Comparison of ENCODE assay signal across 18 cellular contexts in the genomic region with DNA sequence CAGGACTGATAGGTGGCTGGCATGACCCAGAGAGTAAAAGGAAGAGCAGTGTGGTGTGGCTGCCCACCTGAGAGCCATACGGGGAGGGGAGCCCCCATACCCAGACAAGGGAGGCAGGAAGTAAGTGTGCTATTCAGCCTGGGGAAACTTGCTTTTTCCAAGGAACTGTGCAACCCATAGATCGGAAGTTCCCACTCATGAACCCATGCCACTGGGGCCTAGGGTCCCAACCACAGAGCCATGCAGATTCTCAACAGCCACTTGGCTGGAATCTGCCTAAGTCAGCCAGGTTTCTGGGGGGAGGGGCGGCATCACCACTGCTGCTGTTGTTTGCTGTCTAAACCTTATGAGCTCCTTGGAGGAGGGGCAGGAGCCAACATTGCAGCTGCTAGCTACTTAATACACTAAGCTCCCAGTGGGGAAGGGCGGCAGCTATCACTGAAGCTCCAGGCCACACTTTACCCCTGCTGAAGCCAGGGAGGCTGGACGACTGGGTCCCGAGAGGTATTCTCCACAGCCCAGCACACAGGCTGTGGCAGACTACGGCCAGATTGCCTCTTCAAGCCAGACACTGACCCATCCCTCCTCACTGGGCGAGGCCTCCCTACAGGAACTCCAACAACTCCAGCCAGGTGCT.
DNase-seq lines count a peak whose midpoint lies in the region; ATAC-seq and TF ChIP-seq lines count a peak whose summit lies in the region.
"Had no signal": no experiment of that assay in that cellular context is flagged by ENCODE, and none has a peak within 500 bp of the region (broad histone marks: within the 10 kb centered on the region; RNA-seq: fewer than 3 reads in every experiment).

No MANE protein-coding gene starts in this region.

- intact Hi-C loops in Right ventricle myocardium inferior (cut with DNase I) = no loop called here
- intact Hi-C loops in Right ventricle myocardium superior (cut with DNase I) = no loop called here

- H3K9me3 ChIP-seq in WERI-Rb-1 (ENCODE audit: severe bottlenecking) = peaks cover 7% of the 10 kb centered on the region
- H3K9me3 ChIP-seq: upper lobe of left lung had no signal

- peak overlapping the region; percentile 85 for H3K27ac ChIP-seq in WERI-Rb-1
- H3K27ac ChIP-seq: epithelial cell of prostate, parathyroid adenoma, upper lobe of left lung had no signal

- no peaks in the 10 kb centered on the region for H3K27me3 ChIP-seq in WERI-Rb-1 (ENCODE audit: insufficient read depth, low read depth, severe bottlenecking)
- H3K27me3 ChIP-seq: upper lobe of left lung had no signal

- no peak overlapping the region for H3K4me3 ChIP-seq in WERI-Rb-1 (ENCODE audit: low read depth, low read length)
- H3K4me3 ChIP-seq: upper lobe of left lung had no signal

- no peak for TF ChIP-seq CTCF in WERI-Rb-1 (IDR thresholded peaks at IDR 0.05; ENCODE audit: low read depth, low read length)

- DNase-seq in Right ventricle myocardium inferior (ENCODE audit: missing footprints) = peak; percentile 32
- no peak for DNase-seq in Right ventricle myocardium superior
- DNase-seq in WERI-Rb-1 = peak; percentile 98
- DNase-seq in iPS-NIHi7 (ENCODE audit: extremely low spot score) = peak; percentile 69
- no peak for DNase-seq in NCI-H345 (lab: John Stamatoyannopoulos, UW)
- DNase-seq: ACHN; activated CD8-positive, alpha-beta memory T cell treated with anti-CD3 and anti-CD28 coated beads for 24 hours; anterior cingulate cortex; CD8-positive, alpha-beta T cell; NCI-H1417 treated with DMSO at 0.1 percent for 48 hours; upper lobe of left lung had no signal

- no peak for ATAC-seq in Right ventricle myocardium inferior
- no peak for ATAC-seq in Right ventricle myocardium superior (ENCODE audit: poor library complexity)
- no peak for ATAC-seq in HG02588 (IDR thresholded peaks at IDR 0.05; ENCODE audit: unreplicated experiment)
- no peak for ATAC-seq in HG02571 (IDR thresholded peaks at IDR 0.05; ENCODE audit: unreplicated experiment)
- ATAC-seq in GM21528 (IDR thresholded peaks at IDR 0.05; ENCODE audit: low FRiP score, unreplicated experiment) = no peak
- ATAC-seq: activated T-helper 17 cell treated with anti-CD3 and anti-CD28 coated beads, Interleukin-2, amount 50 U/mL, for 72 hours; CD8-positive, alpha-beta T cell; stimulated activated memory B cell treated with anti-CD40 and anti-IgM and Interleukin-4, amounts not matched to agents 10 μg/mL and 1 μg/mL and 100 μg/mL, for 72 hours had no signal

- H3K36me3 ChIP-seq in WERI-Rb-1 = no peaks in the 10 kb centered on the region
- H3K36me3 ChIP-seq: upper lobe of left lung had no signal

Comparison
In these comparisons a context has a peak if more than half of its experiments do, and no peak if none do; other contexts are left out.
1. DNase-seq: peak in Right ventricle myocardium inferior (single experiment), WERI-Rb-1 (single experiment) and iPS-NIHi7 (single experiment); none in Right ventricle myocardium superior (single experiment) and NCI-H345 (single experiment).